In genomic region chr17:62751350-62751691, GRCh38 we compare ENCODE assay signal across 1 cellular context.
TF ChIP-seq lines count a peak whose summit lies in the region.

No MANE protein-coding gene starts in this region.

TF ChIP-seq in IMR-90, 13 proteins besides CTCF, POLR2A, EP300 and RAD21 (continued from another document):
- TF ChIP-seq, protein P1, sequence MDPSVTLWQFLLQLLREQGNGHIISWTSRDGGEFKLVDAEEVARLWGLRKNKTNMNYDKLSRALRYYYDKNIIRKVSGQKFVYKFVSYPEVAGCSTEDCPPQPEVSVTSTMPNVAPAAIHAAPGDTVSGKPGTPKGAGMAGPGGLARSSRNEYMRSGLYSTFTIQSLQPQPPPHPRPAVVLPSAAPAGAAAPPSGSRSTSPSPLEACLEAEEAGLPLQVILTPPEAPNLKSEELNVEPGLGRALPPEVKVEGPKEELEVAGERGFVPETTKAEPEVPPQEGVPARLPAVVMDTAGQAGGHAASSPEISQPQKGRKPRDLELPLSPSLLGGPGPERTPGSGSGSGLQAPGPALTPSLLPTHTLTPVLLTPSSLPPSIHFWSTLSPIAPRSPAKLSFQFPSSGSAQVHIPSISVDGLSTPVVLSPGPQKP (IDR thresholded peaks at IDR 0.05; ENCODE audit: borderline replicate concordance, low read depth, low read length), result no peak
- TF ChIP-seq RFX5 (IDR thresholded peaks at IDR 0.05; ENCODE audit: low read depth, low read length) (no peak), BHLHE40 (IDR thresholded peaks at IDR 0.05; ENCODE audit: low read depth, low read length) (no peak)
TF ChIP-seq in IMR-90: peak in this region for 0.
